1 cellular context compared by ENCODE assay signal in the genomic region with DNA sequence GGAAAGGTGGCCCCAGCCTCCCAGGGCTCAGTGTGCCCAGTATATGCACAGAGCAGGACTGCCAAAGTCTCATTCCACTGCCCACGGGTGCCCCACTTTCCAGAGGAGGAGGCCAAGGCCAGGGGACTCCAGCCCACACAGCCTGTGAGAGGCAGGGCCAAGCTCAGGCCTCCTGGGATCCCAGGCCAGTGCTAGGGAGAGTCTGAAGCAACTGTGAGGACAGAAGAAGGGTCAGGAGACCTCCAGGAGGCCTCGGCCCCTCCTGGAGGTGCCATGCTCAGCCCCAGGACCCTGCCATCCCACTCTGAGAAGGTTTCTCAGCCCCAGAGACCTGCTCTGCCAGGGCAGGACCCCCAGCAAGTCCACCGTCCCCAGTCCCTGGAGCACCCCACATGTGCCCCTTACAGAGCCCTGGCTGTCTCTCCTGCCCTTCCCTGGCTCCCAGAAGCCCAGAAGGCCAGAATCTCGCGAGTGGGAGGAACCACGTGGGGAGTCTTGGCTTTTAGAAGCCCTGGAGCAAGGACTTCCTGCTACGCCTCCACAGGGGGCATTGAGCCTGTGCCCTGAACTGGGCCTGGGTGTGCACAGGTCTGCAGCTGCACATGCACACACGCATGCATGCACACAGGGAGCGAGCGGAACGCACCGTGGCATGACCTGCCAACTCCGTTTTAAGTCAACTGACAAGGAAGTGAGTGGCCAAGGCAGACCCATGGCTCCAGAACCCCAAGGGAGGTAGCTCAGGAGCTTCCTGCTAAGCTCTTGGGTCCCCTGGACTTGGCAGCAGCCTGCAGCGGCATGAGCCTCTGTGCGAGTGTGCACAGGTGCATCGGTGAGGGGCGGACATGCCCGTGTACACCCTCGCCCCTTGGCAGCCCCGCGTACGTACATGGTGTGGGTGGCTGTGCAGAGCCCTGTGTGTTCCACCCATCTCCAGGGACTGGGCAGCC.
TF ChIP-seq lines count a peak whose summit lies in the region.

No MANE protein-coding gene starts in this region.

TF ChIP-seq in SK-N-SH treated with all-trans-retinoic acid at 6 μM for 48 hours, 23 proteins besides CTCF, POLR2A, EP300 and RAD21 (continued from another document):
- TF ChIP-seq, protein P1, sequence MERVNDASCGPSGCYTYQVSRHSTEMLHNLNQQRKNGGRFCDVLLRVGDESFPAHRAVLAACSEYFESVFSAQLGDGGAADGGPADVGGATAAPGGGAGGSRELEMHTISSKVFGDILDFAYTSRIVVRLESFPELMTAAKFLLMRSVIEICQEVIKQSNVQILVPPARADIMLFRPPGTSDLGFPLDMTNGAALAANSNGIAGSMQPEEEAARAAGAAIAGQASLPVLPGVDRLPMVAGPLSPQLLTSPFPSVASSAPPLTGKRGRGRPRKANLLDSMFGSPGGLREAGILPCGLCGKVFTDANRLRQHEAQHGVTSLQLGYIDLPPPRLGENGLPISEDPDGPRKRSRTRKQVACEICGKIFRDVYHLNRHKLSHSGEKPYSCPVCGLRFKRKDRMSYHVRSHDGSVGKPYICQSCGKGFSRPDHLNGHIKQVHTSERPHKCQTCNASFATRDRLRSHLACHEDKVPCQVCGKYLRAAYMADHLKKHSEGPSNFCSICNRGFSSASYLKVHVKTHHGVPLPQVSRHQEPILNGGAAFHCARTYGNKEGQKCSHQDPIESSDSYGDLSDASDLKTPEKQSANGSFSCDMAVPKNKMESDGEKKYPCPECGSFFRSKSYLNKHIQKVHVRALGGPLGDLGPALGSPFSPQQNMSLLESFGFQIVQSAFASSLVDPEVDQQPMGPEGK (CRISPR knock-in tag; IDR thresholded peaks at IDR 0.05; ENCODE audit: borderline replicate concordance): no peak
- TF ChIP-seq TOX (CRISPR knock-in tag; IDR thresholded peaks at IDR 0.05; ENCODE audit: borderline replicate concordance): no peak
- TF ChIP-seq OSR1 (CRISPR knock-in tag; IDR thresholded peaks at IDR 0.05): no peak
- no peak for TF ChIP-seq RARB (CRISPR knock-in tag; IDR thresholded peaks at IDR 0.05)
- TF ChIP-seq, protein P2, sequence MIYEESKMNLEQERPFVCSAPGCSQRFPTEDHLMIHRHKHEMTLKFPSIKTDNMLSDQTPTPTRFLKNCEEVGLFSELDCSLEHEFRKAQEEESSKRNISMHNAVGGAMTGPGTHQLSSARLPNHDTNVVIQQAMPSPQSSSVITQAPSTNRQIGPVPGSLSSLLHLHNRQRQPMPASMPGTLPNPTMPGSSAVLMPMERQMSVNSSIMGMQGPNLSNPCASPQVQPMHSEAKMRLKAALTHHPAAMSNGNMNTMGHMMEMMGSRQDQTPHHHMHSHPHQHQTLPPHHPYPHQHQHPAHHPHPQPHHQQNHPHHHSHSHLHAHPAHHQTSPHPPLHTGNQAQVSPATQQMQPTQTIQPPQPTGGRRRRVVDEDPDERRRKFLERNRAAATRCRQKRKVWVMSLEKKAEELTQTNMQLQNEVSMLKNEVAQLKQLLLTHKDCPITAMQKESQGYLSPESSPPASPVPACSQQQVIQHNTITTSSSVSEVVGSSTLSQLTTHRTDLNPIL (CRISPR knock-in tag; IDR thresholded peaks at IDR 0.05; ENCODE audit: low read depth): no peak
- TF ChIP-seq PPARA (CRISPR knock-in tag; IDR thresholded peaks at IDR 0.05; ENCODE audit: borderline replicate concordance): no peak
